2 cellular contexts compared by ENCODE assay signal in genomic region chr17:57017625-57018024, GRCh38.
TF ChIP-seq lines count a peak whose summit lies in the region.

No MANE protein-coding gene starts in this region.

TF ChIP-seq in GM23338, 12 proteins besides CTCF, POLR2A, EP300 and RAD21:
- TF ChIP-seq ETS1 (IDR thresholded peaks at IDR 0.05) (no peak), STAT1 (IDR thresholded peaks at IDR 0.05; ENCODE audit: unreplicated experiment) (no peak), ZNF331 (CRISPR knock-in tag; IDR thresholded peaks at IDR 0.05; ENCODE audit: low read depth) (no peak), REST (IDR thresholded peaks at IDR 0.05; ENCODE audit: unreplicated experiment) (no peak), NANOG (IDR thresholded peaks at IDR 0.05; ENCODE audit: borderline replicate concordance) (no peak), ZNF462 (CRISPR knock-in tag; IDR thresholded peaks at IDR 0.05) (no peak), CREB1 (CRISPR knock-in tag; IDR thresholded peaks at IDR 0.05; ENCODE audit: low read depth) (no peak), EZH2 (IDR thresholded peaks at IDR 0.05; ENCODE audit: low read depth, unreplicated experiment) (no peak), ZNF114 (CRISPR knock-in tag; IDR thresholded peaks at IDR 0.05) (no peak), JUNB (IDR thresholded peaks at IDR 0.05; ENCODE audit: unreplicated experiment) (no peak), POLR2AphosphoS5 (IDR thresholded peaks at IDR 0.05; ENCODE audit: low read depth) (no peak), EZH2phosphoT487 (IDR thresholded peaks at IDR 0.05; ENCODE audit: unreplicated experiment) (no peak)
TF ChIP-seq in GM23338: peak in this region for 0.

TF ChIP-seq in H1, 55 proteins besides CTCF, POLR2A, EP300 and RAD21:
- no peak for TF ChIP-seq SIRT6 (IDR thresholded peaks at IDR 0.05; ENCODE audit: low read length)
